ENCODE assay signal across 8 cellular contexts in genomic region chr2:99488587-99488998, GRCh38. TPM values are rescaled to one million over a fixed set of nuclear protein-coding genes. Genes with fewer than 3 reads are reported as not detected.
DNase-seq lines count a peak whose midpoint lies in the region; ATAC-seq, FAIRE-seq and TF ChIP-seq lines count a peak whose summit lies in the region.

No MANE protein-coding gene starts in this region.

- no peak for TF ChIP-seq EP300 in HepG2 (IDR thresholded peaks at IDR 0.05; ENCODE audit: low read depth in 2 of 2, low read length in 2 of 2)
- TF ChIP-seq EP300 in HepG2 (CRISPR knock-in tag; IDR thresholded peaks at IDR 0.05; ENCODE audit: borderline replicate concordance): no peak

- no peaks in the 10 kb centered on the region for H3K27me3 ChIP-seq in breast epithelium
- no peaks in the 10 kb centered on the region; a peak in 2 of 5 replicates for H3K27me3 ChIP-seq in HepG2 (ENCODE audit: control insufficient read depth in 1 of 2, insufficient read depth in 2 of 2, low read length in 2 of 2)
- H3K27me3 ChIP-seq in tibial artery: no peaks in the 10 kb centered on the region

- intact Hi-C loops in breast epithelium (cut with DNase I; ENCODE audit: low total_unique reads) (no loop called here), HepG2 (cut with micrococcal nuclease; ENCODE audit: unreplicated experiment) (loop anchor here (5.0 kb wide), 1 partner anchor 46 kb away; no protein-coding TSS in a partner anchor), tibial artery (cut with DNase I; ENCODE audit: low total_unique reads) (no loop called here)

- FAIRE-seq in HepG2 (lab: Jason Lieb, UNC): peak; percentile 78

- no peak for TF ChIP-seq POLR2A in breast epithelium (IDR thresholded peaks at IDR 0.05)
- TF ChIP-seq POLR2A in HepG2 (IDR thresholded peaks at IDR 0.05; ENCODE audit: insufficient read depth in 1 of 2, low read depth in 2 of 2, low read length in 2 of 2): no peak

- TSS peak; percentile 52 for BruUV-seq in HepG2 (replicated peaks; lab: Mats Ljungman, UMichigan)

- H3K4me3 ChIP-seq in breast epithelium (peak overlapping the region; percentile 87 to 99 (median 93)), HepG2 (replicated peaks in 1 of 3; ENCODE audit: insufficient read depth in 1 of 3, low read depth in 2 of 3, low read length in 3 of 3) (peak overlapping the region; percentile 79 to 99 (median 97)), tibial artery (peak overlapping the region; percentile 79 to 94)

- H3K4me2 ChIP-seq in HepG2 (ENCODE audit: low read depth, low read length): peak overlapping the region; percentile 79

- peak overlapping the region; percentile 92 for H3K9ac ChIP-seq in HepG2 (ENCODE audit: insufficient read depth, low read depth, low read length)

- H3K4me3 Mint-ChIP-seq in activated naive CD4-positive, alpha-beta T cell treated with anti-CD3 and anti-CD28 coated beads, Interleukin-2, amount 10 ng/mL, durations not matched to agents 7 days and 5 days: peak overlapping the region; percentile 84

- H3K36me3 ChIP-seq in breast epithelium: no peaks in the 10 kb centered on the region
- no peaks in the 10 kb centered on the region for H3K36me3 ChIP-seq in HepG2 (replicated peaks in 1 of 2; ENCODE audit: control insufficient read depth in 1 of 2, insufficient read depth in 2 of 2, low read length in 2 of 2)
- H3K36me3 ChIP-seq in tibial artery: no peaks in the 10 kb centered on the region

- in situ Hi-C loops in HepG2 (cut with HindIII; ENCODE audit: extremely low pct_ligation_motif_present, low pct_unique_long_range_greater_than_20kb): no loop called here

- TF ChIP-seq RAD21 in HepG2 (CRISPR knock-in tag; IDR thresholded peaks at IDR 0.05): no peak

- H4K20me1 ChIP-seq in HepG2 (ENCODE audit: insufficient read depth, low read length): peaks cover 18% of the 10 kb centered on the region

- H3K9me3 Mint-ChIP-seq in activated naive CD4-positive, alpha-beta T cell treated with anti-CD3 and anti-CD28 coated beads, Interleukin-2, amount 10 ng/mL, durations not matched to agents 7 days and 5 days: no peaks in the 10 kb centered on the region

- H3K4me1 Mint-ChIP-seq in activated naive CD4-positive, alpha-beta T cell treated with anti-CD3 and anti-CD28 coated beads, Interleukin-2, amount 10 ng/mL, durations not matched to agents 7 days and 5 days: peaks cover 38% of the 10 kb centered on the region

- peaks cover 56% of the 10 kb centered on the region for H3K79me2 ChIP-seq in HepG2 (ENCODE audit: insufficient read depth, low read length)

- H3K27ac ChIP-seq in breast epithelium (peak overlapping the region; percentile 98 to 99), HepG2 (ENCODE audit: extremely low read length, insufficient read depth, low read length) (peak overlapping the region; percentile 76), tibial artery (peak overlapping the region; percentile 86 to 98)

- peak; percentile 65 for ATAC-seq in HepG2

- no peaks in the 10 kb centered on the region for H3K27me3 Mint-ChIP-seq in activated naive CD4-positive, alpha-beta T cell treated with anti-CD3 and anti-CD28 coated beads, Interleukin-2, amount 10 ng/mL, durations not matched to agents 7 days and 5 days

- H3K4me1 ChIP-seq in breast epithelium (peaks cover 4 to 13% of the 10 kb centered on the region in 2 donors), HepG2 (ENCODE audit: insufficient read depth, low read length) (peaks cover 56% of the 10 kb centered on the region), tibial artery (peaks cover 0 to 30% (median 16%) of the 10 kb centered on the region in 4 donors)

- POLR2A ChIA-PET in HepG2 (lab: Yijun Ruan, JAX): interaction anchor here (1.0 kb wide), 1 partner anchor 153 kb away, joined by 3 read pairs; the partner anchor contains the start of gene TXNDC9

- peaks cover 10% of the 10 kb centered on the region for H3K36me3 Mint-ChIP-seq in activated naive CD4-positive, alpha-beta T cell treated with anti-CD3 and anti-CD28 coated beads, Interleukin-2, amount 10 ng/mL, durations not matched to agents 7 days and 5 days

- H3K27ac Mint-ChIP-seq in activated naive CD4-positive, alpha-beta T cell treated with anti-CD3 and anti-CD28 coated beads, Interleukin-2, amount 10 ng/mL, durations not matched to agents 7 days and 5 days: peak overlapping the region; percentile 92

- 0% methylated on average over 7 of the region's 7 CpGs for WGBS in HepG2 (ENCODE audit: low lambda C conversion rate)

- CTCF ChIA-PET in activated naive CD4-positive, alpha-beta T cell treated with anti-CD3 and anti-CD28 coated beads, Interleukin-2, amount 10 ng/mL, durations not matched to agents 7 days and 5 days (lab: Charles Lee): no interaction called here
- CTCF ChIA-PET in HepG2 (lab: Yijun Ruan, JAX; ENCODE audit: low intra/inter-chr PET ratio, low total read pairs): no interaction called here

- H2AFZ ChIP-seq in HepG2 (ENCODE audit: low read length): peak overlapping the region; percentile 24

- no peaks in the 10 kb centered on the region for H3K9me3 ChIP-seq in breast epithelium
- H3K9me3 ChIP-seq in HepG2 (ENCODE audit: low read length): no peaks in the 10 kb centered on the region
- no peaks in the 10 kb centered on the region for H3K9me3 ChIP-seq in tibial artery

- DNase-seq in activated naive CD4-positive, alpha-beta T cell treated with anti-CD3 and anti-CD28 coated beads, Interleukin-2, amount 10 ng/mL, durations not matched to agents 7 days and 5 days: peak; percentile 23
- DNase-seq in activated naive CD4-positive, alpha-beta T cell treated with Interleukin-2 at 50 U/mL for 16 hours: no peak
- peak; percentile 33 to 34 for DNase-seq in NCI-H526 (lab: John Stamatoyannopoulos, UW)
- no peak for DNase-seq in breast epithelium (ENCODE audit: low spot score in 2 of 2)
- DNase-seq in HepG2 (ENCODE audit: low spot score): peak; percentile 83
- no peak for DNase-seq in tibial artery
- no peak for DNase-seq in midbrain (lab: John Stamatoyannopoulos, UW)
- DNase-seq in amniotic stem cell (lab: John Stamatoyannopoulos, UW): no peak

- TF ChIP-seq CTCF in breast epithelium (IDR thresholded peaks at IDR 0.05) (no peak), HepG2 (CRISPR knock-in tag; IDR thresholded peaks at IDR 0.05) (no peak), tibial artery (IDR thresholded peaks at IDR 0.05) (no peak)

TF ChIP-seq in HepG2, 621 proteins besides CTCF, POLR2A, EP300 and RAD21 (continues in another document):
- TF ChIP-seq CHD2 (IDR thresholded peaks at IDR 0.05; ENCODE audit: low read depth, low read length) (no peak), MAX (IDR thresholded peaks at IDR 0.05) (no peak), PHF8 (CRISPR knock-in tag; IDR thresholded peaks at IDR 0.05) (no peak; the same call in 1 of the 2 replicates), ZMYM3 (CRISPR knock-in tag; IDR thresholded peaks at IDR 0.05) (no peak), NFIC (IDR thresholded peaks at IDR 0.05; ENCODE audit: low read length) (no peak), ZNF253 (CRISPR knock-in tag; IDR thresholded peaks at IDR 0.05; ENCODE audit: borderline replicate concordance) (no peak)
- TF ChIP-seq, protein P1, sequence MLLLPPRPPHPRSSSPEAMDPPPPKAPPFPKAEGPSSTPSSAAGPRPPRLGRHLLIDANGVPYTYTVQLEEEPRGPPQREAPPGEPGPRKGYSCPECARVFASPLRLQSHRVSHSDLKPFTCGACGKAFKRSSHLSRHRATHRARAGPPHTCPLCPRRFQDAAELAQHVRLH (CRISPR knock-in tag; IDR thresholded peaks at IDR 0.05; ENCODE audit: borderline replicate concordance, low read depth): peak; percentile 12; the same call in 1 of the 2 replicates
- TF ChIP-seq, protein P2, sequence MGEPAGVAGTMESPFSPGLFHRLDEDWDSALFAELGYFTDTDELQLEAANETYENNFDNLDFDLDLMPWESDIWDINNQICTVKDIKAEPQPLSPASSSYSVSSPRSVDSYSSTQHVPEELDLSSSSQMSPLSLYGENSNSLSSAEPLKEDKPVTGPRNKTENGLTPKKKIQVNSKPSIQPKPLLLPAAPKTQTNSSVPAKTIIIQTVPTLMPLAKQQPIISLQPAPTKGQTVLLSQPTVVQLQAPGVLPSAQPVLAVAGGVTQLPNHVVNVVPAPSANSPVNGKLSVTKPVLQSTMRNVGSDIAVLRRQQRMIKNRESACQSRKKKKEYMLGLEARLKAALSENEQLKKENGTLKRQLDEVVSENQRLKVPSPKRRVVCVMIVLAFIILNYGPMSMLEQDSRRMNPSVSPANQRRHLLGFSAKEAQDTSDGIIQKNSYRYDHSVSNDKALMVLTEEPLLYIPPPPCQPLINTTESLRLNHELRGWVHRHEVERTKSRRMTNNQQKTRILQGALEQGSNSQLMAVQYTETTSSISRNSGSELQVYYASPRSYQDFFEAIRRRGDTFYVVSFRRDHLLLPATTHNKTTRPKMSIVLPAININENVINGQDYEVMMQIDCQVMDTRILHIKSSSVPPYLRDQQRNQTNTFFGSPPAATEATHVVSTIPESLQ (CRISPR knock-in tag; conservative IDR thresholded peaks at IDR 0.05): no peak

RNA-seq across cellular contexts. Expression of gene REV1, which starts 1.2 kb away (rescaled TPM):
- 10 to 100 TPM; 40.8 to 89.1 (median 78.0) TPM for total RNA-seq in breast epithelium
- 38.5 and 49.1 TPM in 2 replicates for total RNA-seq in HepG2 (2016; rRNA removed; fragmentation: Illumina TruSeq; extraction: Trizol)
- total RNA-seq in HepG2 (2016; cell fraction: cytosol; rRNA removed; fragmentation: Illumina TruSeq; extraction: Trizol; ENCODE audit: low read depth): 35.6 and 38.1 TPM in 2 replicates
- 34.9 and 46.6 TPM in 2 replicates for total RNA-seq in HepG2 (2016; cell fraction: insoluble cytoplasmic fraction; rRNA removed; fragmentation: Illumina TruSeq; extraction: Trizol)
- 30.1 and 35.1 TPM in 2 replicates for total RNA-seq in HepG2 (2016; cell fraction: membrane; rRNA removed; fragmentation: Illumina TruSeq; extraction: Trizol)
- 98.0 and 100 TPM in 2 replicates for total RNA-seq in HepG2 (2016; cell fraction: nucleus; rRNA removed; fragmentation: Illumina TruSeq; extraction: Trizol)
- 62.9 and 71.8 TPM in 2 replicates for polyA plus RNA-seq in HepG2 (2011; rRNA removed)
- polyA plus RNA-seq in HepG2 (2011; cell fraction: cytosol; rRNA removed): 13.1 and 19.3 TPM in 2 replicates
- 111 and 115 TPM in 2 replicates for polyA plus RNA-seq in HepG2 (2011; cell fraction: nucleus; rRNA removed)
- polyA plus RNA-seq in HepG2 (2012): 37.1 and 46.7 TPM in 2 replicates
- polyA plus RNA-seq in HepG2 (2016; cell fraction: cytosol; fragmentation: Illumina TruSeq; extraction: Trizol; ENCODE audit: low read depth): 2.3 and 2.8 TPM in 2 replicates
- polyA plus RNA-seq in HepG2 (2016; cell fraction: insoluble cytoplasmic fraction; fragmentation: Illumina TruSeq; extraction: Trizol; ENCODE audit: low read depth): 20.9 and 25.4 TPM in 2 replicates
- 5.5 and 7.5 TPM in 2 replicates for polyA plus RNA-seq in HepG2 (2016; cell fraction: membrane; fragmentation: Illumina TruSeq; extraction: Trizol; ENCODE audit: low read depth)
- 112 and 115 TPM in 2 replicates for polyA plus RNA-seq in HepG2 (2016; cell fraction: nucleus; fragmentation: Illumina TruSeq; extraction: Trizol; ENCODE audit: insufficient read depth, low read depth)
- 48.6 and 51.6 TPM in 2 replicates for polyA minus RNA-seq in HepG2 (2011; rRNA and poly(A)+ RNA removed; ENCODE audit: low replicate concordance)
- polyA minus RNA-seq in HepG2 (2011; cell fraction: cytosol; rRNA and poly(A)+ RNA removed): 23.2 and 29.9 TPM in 2 replicates
- 236 and 239 TPM in 2 replicates for polyA minus RNA-seq in HepG2 (2011; cell fraction: nucleus; rRNA and poly(A)+ RNA removed)

Comparison
In these comparisons a context has a peak if more than half of its experiments do, and no peak if none do; other contexts are left out.
1. DNase-seq: peak in activated naive CD4-positive, alpha-beta T cell treated with anti-CD3 and anti-CD28 coated beads, Interleukin-2, amount 10 ng/mL, durations not matched to agents 7 days and 5 days (single experiment), NCI-H526 (2 of 2) and HepG2 (single experiment); none in activated naive CD4-positive, alpha-beta T cell treated with Interleukin-2 at 50 U/mL for 16 hours (single experiment), breast epithelium (0 of 2), tibial artery (0 of 2), midbrain (single experiment) and amniotic stem cell (single experiment).
2. Peak in every context shown above with its lines, with median percentiles within 50 percentile points of each other: H3K27ac ChIP-seq and H3K4me3 ChIP-seq.